27 cellular contexts compared by ENCODE assay signal in genomic region chr7:92611735-92612134, GRCh38. TPM values are rescaled to one million over a fixed set of nuclear protein-coding genes. Genes with fewer than 3 reads are reported as not detected.
DNase-seq lines count a peak whose midpoint lies in the region; ATAC-seq and TF ChIP-seq lines count a peak whose summit lies in the region.
"Had no signal": no experiment of that assay in that cellular context is flagged by ENCODE, and none has a peak within 500 bp of the region (broad histone marks: within the 10 kb centered on the region; RNA-seq: fewer than 3 reads in every experiment).

No MANE protein-coding gene starts in this region.

- CTCF ChIA-PET in activated naive CD4-positive, alpha-beta T cell treated with anti-CD3 and anti-CD28 coated beads for 36 hours (lab: Charles Lee): interaction anchor here (0.8 to 2.2 kb wide), 6 partner anchors 10 to 340 kb away, joined by 3 to 9 read pairs (median 4); partner anchors contain the start of genes PEX1 and RBM48

- H3K27ac ChIP-seq in MM.1S (ENCODE audit: low read length) (peak overlapping the region; percentile 87), angular gyrus (ENCODE audit: low read depth, low read length) (peak overlapping the region; percentile 15)
- H3K27ac ChIP-seq: HL-60, neural progenitor cell, Peyer's patch, psoas muscle, vagina had no signal

- peak overlapping the region; percentile 43; the same call in 1 of the 2 replicates for H2AFZ ChIP-seq in MM.1S (ENCODE audit: low read length)
- H2AFZ ChIP-seq: neural progenitor cell had no signal

- no peaks in the 10 kb centered on the region for H4K20me1 ChIP-seq in MM.1S (ENCODE audit: insufficient read depth, low read length)

- H3K4me1 ChIP-seq in MM.1S (ENCODE audit: low read length): peaks cover 55% of the 10 kb centered on the region
- H3K4me1 ChIP-seq: psoas muscle, vagina had no signal

- peak overlapping the region; percentile 52 for H3K9ac ChIP-seq in MM.1S (ENCODE audit: low read length)
- H3K9ac ChIP-seq: neural progenitor cell had no signal

- no peak overlapping the region for H3K4me3 Mint-ChIP-seq in activated naive CD4-positive, alpha-beta T cell treated with anti-CD3 and anti-CD28 coated beads for 36 hours
- H3K4me3 Mint-ChIP-seq in stimulated activated naive B cell treated with anti-CD40 and anti-IgM and Interleukin-4, amounts not matched to agents 10 μg/mL and 1 μg/mL and 100 μg/mL, for 72 hours: no peak overlapping the region
- H3K4me3 Mint-ChIP-seq: CD8-positive, alpha-beta T cell; central memory CD8-positive, alpha-beta T cell; IgD-negative memory B cell; neural progenitor cell had no signal

- ATAC-seq in stimulated activated naive B cell treated with anti-CD40 and anti-IgM and Interleukin-4, amounts not matched to agents 10 μg/mL and 1 μg/mL and 100 μg/mL, for 72 hours (replicated peaks): no peak
- ATAC-seq in HG03280 (IDR thresholded peaks at IDR 0.05; ENCODE audit: unreplicated experiment) (no peak), HG03378 (IDR thresholded peaks at IDR 0.05; ENCODE audit: unreplicated experiment) (no peak)
- ATAC-seq: CD8-positive, alpha-beta T cell; esophagus mucosa; psoas muscle had no signal

- DNase-seq in activated naive CD4-positive, alpha-beta T cell treated with anti-CD3 and anti-CD28 coated beads for 36 hours: no peak
- DNase-seq in activated naive CD4-positive, alpha-beta T cell (lab: John Stamatoyannopoulos, UW): no peak
- DNase-seq in MM.1S (peak; percentile 43), GF-D8 (lab: John Stamatoyannopoulos, UW) (no peak)
- no peak for DNase-seq in stimulated activated naive B cell treated with anti-CD40 and anti-IgM and Interleukin-4, amounts not matched to agents 10 μg/mL and 1 μg/mL and 100 μg/mL, for 72 hours
- DNase-seq: activated CD4-positive, alpha-beta T cell treated with anti-CD3 and anti-CD28 coated beads for 48 hours; activated T-cell treated with anti-CD3 and anti-CD28 coated beads, Interleukin-2, amount 50 U/mL, for 1 hour; amygdala; CD8-positive, alpha-beta T cell; DMS53; effector CD4-positive, alpha-beta T cell; midbrain; NCI-H1694 treated with DMSO at 0.1 percent for 48 hours; Peyer's patch; psoas muscle; spleen; stimulated activated CD4-positive, alpha-beta T cell treated with anti-CD3 and anti-CD28 coated beads, Interleukin-4, amount 100 ng/mL, for 4 hours had no signal

- no peak for TF ChIP-seq CTCF in MM.1S (IDR thresholded peaks at IDR 0.05; ENCODE audit: low read length)

- peaks cover 23% of the 10 kb centered on the region for H3K4me1 Mint-ChIP-seq in activated naive CD4-positive, alpha-beta T cell treated with anti-CD3 and anti-CD28 coated beads for 36 hours (ENCODE audit: low read depth)
- H3K4me1 Mint-ChIP-seq in stimulated activated naive B cell treated with anti-CD40 and anti-IgM and Interleukin-4, amounts not matched to agents 10 μg/mL and 1 μg/mL and 100 μg/mL, for 72 hours: peaks cover 2 to 13% of the 10 kb centered on the region in 2 donors
- H3K4me1 Mint-ChIP-seq: central memory CD8-positive, alpha-beta T cell; neural progenitor cell had no signal

- no peaks in the 10 kb centered on the region for H3K27me3 Mint-ChIP-seq in activated naive CD4-positive, alpha-beta T cell treated with anti-CD3 and anti-CD28 coated beads for 36 hours (ENCODE audit: low read depth)
- no peaks in the 10 kb centered on the region for H3K27me3 Mint-ChIP-seq in stimulated activated naive B cell treated with anti-CD40 and anti-IgM and Interleukin-4, amounts not matched to agents 10 μg/mL and 1 μg/mL and 100 μg/mL, for 72 hours
- H3K27me3 Mint-ChIP-seq: central memory CD8-positive, alpha-beta T cell; IgD-negative memory B cell had no signal

- peaks cover 33% of the 10 kb centered on the region for H3F3A ChIP-seq in MM.1S (ENCODE audit: insufficient read depth, low read length)

- H3K9me2 ChIP-seq in MM.1S (replicated peaks; ENCODE audit: insufficient read depth, low read length): no peaks in the 10 kb centered on the region

- peak overlapping the region; percentile 50 for H3K4me3 ChIP-seq in MM.1S (ENCODE audit: low read length)
- H3K4me3 ChIP-seq: neural progenitor cell, Peyer's patch, psoas muscle, SK-N-MC, spleen, vagina had no signal

- intact Hi-C loops in activated naive CD4-positive, alpha-beta T cell treated with anti-CD3 and anti-CD28 coated beads for 36 hours (cut with micrococcal nuclease): loop anchor here (2.0 kb wide), 1 partner anchor 21 kb away; the partner anchor contains the start of gene FAM133B

- no peaks in the 10 kb centered on the region for H3K9me3 Mint-ChIP-seq in activated naive CD4-positive, alpha-beta T cell treated with anti-CD3 and anti-CD28 coated beads for 36 hours
- no peaks in the 10 kb centered on the region for H3K9me3 Mint-ChIP-seq in stimulated activated naive B cell treated with anti-CD40 and anti-IgM and Interleukin-4, amounts not matched to agents 10 μg/mL and 1 μg/mL and 100 μg/mL, for 72 hours
- H3K9me3 Mint-ChIP-seq: CD8-positive, alpha-beta T cell; central memory CD8-positive, alpha-beta T cell; IgD-negative memory B cell; neural progenitor cell had no signal

- H3K9me3 ChIP-seq in MM.1S (replicated peaks; ENCODE audit: insufficient read depth, low read length): no peaks in the 10 kb centered on the region
- H3K9me3 ChIP-seq: Peyer's patch, psoas muscle, spleen, vagina had no signal

- H3K4me2 ChIP-seq in MM.1S (ENCODE audit: low read depth, low read length): peak overlapping the region; percentile 86
- H3K4me2 ChIP-seq: neural progenitor cell had no signal

- H3K27me3 ChIP-seq in MM.1S (replicated peaks; ENCODE audit: insufficient read depth, low read length): no peaks in the 10 kb centered on the region
- H3K27me3 ChIP-seq: Peyer's patch, spleen, vagina had no signal

- H3K36me3 ChIP-seq in MM.1S (replicated peaks; ENCODE audit: insufficient read depth, low read length): no peaks in the 10 kb centered on the region
- H3K36me3 ChIP-seq: neural progenitor cell had no signal

- H3K27ac Mint-ChIP-seq in activated naive CD4-positive, alpha-beta T cell treated with anti-CD3 and anti-CD28 coated beads for 36 hours: peak overlapping the region; percentile 1
- H3K27ac Mint-ChIP-seq in stimulated activated naive B cell treated with anti-CD40 and anti-IgM and Interleukin-4, amounts not matched to agents 10 μg/mL and 1 μg/mL and 100 μg/mL, for 72 hours: peak overlapping the region; percentile 68
- H3K27ac Mint-ChIP-seq: CD8-positive, alpha-beta T cell; IgD-negative memory B cell; neural progenitor cell had no signal

- peaks cover 14% of the 10 kb centered on the region for H3K79me2 ChIP-seq in MM.1S (ENCODE audit: low read length)

- peaks cover 24% of the 10 kb centered on the region for H3K36me3 Mint-ChIP-seq in activated naive CD4-positive, alpha-beta T cell treated with anti-CD3 and anti-CD28 coated beads for 36 hours (ENCODE audit: low read depth)
- peaks cover 15 to 23% of the 10 kb centered on the region in 2 donors for H3K36me3 Mint-ChIP-seq in stimulated activated naive B cell treated with anti-CD40 and anti-IgM and Interleukin-4, amounts not matched to agents 10 μg/mL and 1 μg/mL and 100 μg/mL, for 72 hours
- H3K36me3 Mint-ChIP-seq: IgD-negative memory B cell had no signal

RNA-seq across cellular contexts. Expression of gene FAM133B, which starts 21.5 kb away (rescaled TPM):
- 10 to 100 TPM; 21.6 to 25.3 TPM for total RNA-seq in activated naive CD4-positive, alpha-beta T cell treated with anti-CD3 and anti-CD28 coated beads for 36 hours
